Comparison of ENCODE assay signal across 1 cellular context in genomic region chr6:42296614-42297013, GRCh38.
A peak's percentile ranks its signal among the peaks of the same experiment; 100 is the strongest.
TF ChIP-seq lines count a peak whose summit lies in the region.

No MANE protein-coding gene starts in this region.

TF ChIP-seq in H1, 55 proteins besides CTCF, POLR2A, EP300 and RAD21:
- TF ChIP-seq SP1 (IDR thresholded peaks at IDR 0.05; ENCODE audit: low read depth, low read length) (0 out of 2 replicates have a peak, but pooled peaks have one; percentile 42), RFX5 (IDR thresholded peaks at IDR 0.05; ENCODE audit: borderline replicate concordance, low read depth, low read length) (no peak)
